In the genomic region with DNA sequence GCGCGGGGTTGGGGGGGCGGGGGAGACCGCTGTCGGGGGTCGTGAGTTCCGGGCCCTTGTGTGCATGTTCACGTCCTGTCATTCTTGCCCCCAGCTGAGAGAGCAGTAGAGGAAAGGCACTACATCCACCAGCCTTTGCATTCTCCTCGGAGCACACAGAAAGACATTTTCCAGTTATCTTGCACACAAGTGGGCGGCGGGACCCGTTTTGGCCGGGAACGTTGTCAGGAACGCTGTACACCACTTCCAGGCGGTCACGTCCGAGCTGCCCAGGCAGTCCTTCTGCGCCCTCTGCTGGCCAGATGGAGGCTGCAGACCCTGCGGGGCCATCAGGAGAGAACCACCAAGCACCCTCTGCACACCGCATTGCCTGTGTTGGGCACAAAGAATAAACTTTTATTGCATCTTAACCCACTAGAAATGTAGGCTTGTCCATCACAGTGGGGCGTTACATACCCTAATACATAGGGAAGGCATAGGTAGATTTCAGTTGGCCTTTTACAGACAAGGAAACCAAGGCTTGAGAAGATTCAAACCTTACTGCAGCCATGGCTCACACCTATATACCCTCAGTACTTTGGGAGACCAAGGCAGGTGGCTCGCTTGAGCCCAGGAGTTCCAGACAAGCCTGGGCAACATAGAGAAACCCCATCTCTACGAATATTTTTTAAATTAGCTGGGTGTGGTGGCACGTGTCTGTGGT, we compare ENCODE assay signal across 8 cellular contexts. TPM values are rescaled to one million over a fixed set of nuclear protein-coding genes. Genes with fewer than 3 reads are reported as not detected.
DNase-seq lines count a peak whose midpoint lies in the region; ATAC-seq and TF ChIP-seq lines count a peak whose summit lies in the region.

No MANE protein-coding gene starts in this region.

- H3K36me3 ChIP-seq in neural progenitor cell: no peaks in the 10 kb centered on the region

- no peak overlapping the region for H3K4me2 ChIP-seq in neural progenitor cell

- no peak overlapping the region for H3K4me3 ChIP-seq in neural progenitor cell

- peaks cover 9% of the 10 kb centered on the region for H3K4me1 Mint-ChIP-seq in activated T-helper 1 cell treated with anti-CD3 and anti-CD28 coated beads, Interleukin-12 subunit alpha, Interleukin-12 subunit beta, Interleukin-2, Interleukin-4 antibody, amounts not matched to agents 30 ng/mL and 10 ng/mL and 1 ng/mL, durations not matched to agents 14 hours and 24 hours and 36 hours (ENCODE audit: low read depth)
- H3K4me1 Mint-ChIP-seq in neural progenitor cell: peaks cover 35% of the 10 kb centered on the region
- H3K4me1 Mint-ChIP-seq in stimulated activated naive CD8-positive, alpha-beta T cell treated with anti-CD3 and anti-CD28 coated beads, Interleukin-15, amount 100 ng/mL, for 72 hours: peaks cover 53% of the 10 kb centered on the region

- no peak overlapping the region for H3K9ac ChIP-seq in neural progenitor cell

- H3F3A ChIP-seq in neural progenitor cell (ENCODE audit: low read depth): peaks cover 45% of the 10 kb centered on the region

- H3K4me3 Mint-ChIP-seq in activated T-helper 1 cell treated with anti-CD3 and anti-CD28 coated beads, Interleukin-12 subunit alpha, Interleukin-12 subunit beta, Interleukin-2, Interleukin-4 antibody, amounts not matched to agents 30 ng/mL and 10 ng/mL and 1 ng/mL, durations not matched to agents 14 hours and 24 hours and 36 hours: no peak overlapping the region
- H3K4me3 Mint-ChIP-seq in neural progenitor cell: peak overlapping the region; percentile 48
- no peak overlapping the region for H3K4me3 Mint-ChIP-seq in stimulated activated naive CD8-positive, alpha-beta T cell treated with anti-CD3 and anti-CD28 coated beads, Interleukin-15, amount 100 ng/mL, for 72 hours

- no peaks in the 10 kb centered on the region for H3K9me3 Mint-ChIP-seq in activated T-helper 1 cell treated with anti-CD3 and anti-CD28 coated beads, Interleukin-12 subunit alpha, Interleukin-12 subunit beta, Interleukin-2, Interleukin-4 antibody, amounts not matched to agents 30 ng/mL and 10 ng/mL and 1 ng/mL, durations not matched to agents 14 hours and 24 hours and 36 hours
- no peaks in the 10 kb centered on the region for H3K9me3 Mint-ChIP-seq in neural progenitor cell
- no peaks in the 10 kb centered on the region for H3K9me3 Mint-ChIP-seq in stimulated activated naive CD8-positive, alpha-beta T cell treated with anti-CD3 and anti-CD28 coated beads, Interleukin-15, amount 100 ng/mL, for 72 hours

- ATAC-seq in stimulated activated naive CD8-positive, alpha-beta T cell treated with anti-CD3 and anti-CD28 coated beads, Interleukin-15, amount 100 ng/mL, for 72 hours: peak; percentile 19
- ATAC-seq in HG03520 (IDR thresholded peaks at IDR 0.05; ENCODE audit: unreplicated experiment): no peak

- no peak overlapping the region for H2AFZ ChIP-seq in neural progenitor cell (replicated peaks)

- H3K9me3 ChIP-seq in neural progenitor cell (ENCODE audit: low read depth): no peaks in the 10 kb centered on the region

- TF ChIP-seq CTCF in LNCAP (IDR thresholded peaks at IDR 0.05): peak; percentile 97
- peak; percentile 96 for TF ChIP-seq CTCF in neural progenitor cell (IDR thresholded peaks at IDR 0.05)

- peaks cover 32% of the 10 kb centered on the region for H3K27me3 ChIP-seq in neural progenitor cell

- H3K27ac ChIP-seq in neural progenitor cell: no peak overlapping the region

- DNase-seq in Daoy (ENCODE audit: low read depth) (peak; percentile 89), RPMI8226 (peak; percentile 81), fibroblast of peridontal ligament (ENCODE audit: extremely low read depth) (peak; percentile 80), neural progenitor cell (ENCODE audit: low spot score) (peak; percentile 93)
- peak; percentile 76 for DNase-seq in activated T-helper 1 cell treated with anti-CD3 and anti-CD28 coated beads, Interleukin-12 subunit alpha, Interleukin-12 subunit beta, Interleukin-2, Interleukin-4 antibody, amounts not matched to agents 30 ng/mL and 10 ng/mL and 1 ng/mL, durations not matched to agents 14 hours and 24 hours and 36 hours (ENCODE audit: low spot score)
- peak; percentile 82 to 84 for DNase-seq in stimulated activated naive CD8-positive, alpha-beta T cell treated with anti-CD3 and anti-CD28 coated beads, Interleukin-15, amount 100 ng/mL, for 72 hours

- intact Hi-C loops in activated T-helper 1 cell treated with anti-CD3 and anti-CD28 coated beads, Interleukin-12 subunit alpha, Interleukin-12 subunit beta, Interleukin-2, Interleukin-4 antibody, amounts not matched to agents 30 ng/mL and 10 ng/mL and 1 ng/mL, durations not matched to agents 14 hours and 24 hours and 36 hours (cut with micrococcal nuclease): loop anchor here (1.0 to 5.0 kb wide), 4 partner anchors 99 to 460 kb away; no protein-coding TSS in a partner anchor

- H4K20me1 ChIP-seq in neural progenitor cell (ENCODE audit: low read depth): peaks cover 8% of the 10 kb centered on the region

- peaks cover 6% of the 10 kb centered on the region for H3K27me3 Mint-ChIP-seq in activated T-helper 1 cell treated with anti-CD3 and anti-CD28 coated beads, Interleukin-12 subunit alpha, Interleukin-12 subunit beta, Interleukin-2, Interleukin-4 antibody, amounts not matched to agents 30 ng/mL and 10 ng/mL and 1 ng/mL, durations not matched to agents 14 hours and 24 hours and 36 hours (ENCODE audit: insufficient read depth)
- H3K27me3 Mint-ChIP-seq in neural progenitor cell (ENCODE audit: insufficient read depth, low read depth): peaks cover 5% of the 10 kb centered on the region
- H3K27me3 Mint-ChIP-seq in stimulated activated naive CD8-positive, alpha-beta T cell treated with anti-CD3 and anti-CD28 coated beads, Interleukin-15, amount 100 ng/mL, for 72 hours: peaks cover 26% of the 10 kb centered on the region

- no peaks in the 10 kb centered on the region for H3K36me3 Mint-ChIP-seq in activated T-helper 1 cell treated with anti-CD3 and anti-CD28 coated beads, Interleukin-12 subunit alpha, Interleukin-12 subunit beta, Interleukin-2, Interleukin-4 antibody, amounts not matched to agents 30 ng/mL and 10 ng/mL and 1 ng/mL, durations not matched to agents 14 hours and 24 hours and 36 hours (ENCODE audit: low read depth)
- H3K36me3 Mint-ChIP-seq in neural progenitor cell: peaks cover 1% of the 10 kb centered on the region

- H3K4me1 ChIP-seq in neural progenitor cell: peaks cover 26% of the 10 kb centered on the region

- no peak overlapping the region for H3K27ac Mint-ChIP-seq in activated T-helper 1 cell treated with anti-CD3 and anti-CD28 coated beads, Interleukin-12 subunit alpha, Interleukin-12 subunit beta, Interleukin-2, Interleukin-4 antibody, amounts not matched to agents 30 ng/mL and 10 ng/mL and 1 ng/mL, durations not matched to agents 14 hours and 24 hours and 36 hours
- H3K27ac Mint-ChIP-seq in neural progenitor cell: peak overlapping the region; percentile 60
- no peak overlapping the region for H3K27ac Mint-ChIP-seq in stimulated activated naive CD8-positive, alpha-beta T cell treated with anti-CD3 and anti-CD28 coated beads, Interleukin-15, amount 100 ng/mL, for 72 hours

- H3K79me2 ChIP-seq in neural progenitor cell (ENCODE audit: low read depth): peaks cover 8% of the 10 kb centered on the region

RNA-seq across cellular contexts. Expression of gene CDKN1C, which starts 2.8 kb away (rescaled TPM):
- 4.9 and 5.1 TPM in 2 replicates for total RNA-seq in Daoy (2014; rRNA removed; shearing (Covaris generic))
- total RNA-seq in activated T-helper 1 cell treated with anti-CD3 and anti-CD28 coated beads, Interleukin-12 subunit alpha, Interleukin-12 subunit beta, Interleukin-2, Interleukin-4 antibody, amounts not matched to agents 30 ng/mL and 10 ng/mL and 1 ng/mL, durations not matched to agents 14 hours and 24 hours and 36 hours: 3.1 and 3.9 TPM in 2 replicates
- 47.8 and 49.3 TPM in 2 replicates for total RNA-seq in neural progenitor cell (ENCODE audit: low replicate concordance)

RNA-seq across cellular contexts. Expression of gene PHLDA2, which starts 40.8 kb away (rescaled TPM):
- total RNA-seq in Daoy (2014; rRNA removed; shearing (Covaris generic)): 3.9 and 6.4 TPM in 2 replicates
- total RNA-seq in activated T-helper 1 cell treated with anti-CD3 and anti-CD28 coated beads, Interleukin-12 subunit alpha, Interleukin-12 subunit beta, Interleukin-2, Interleukin-4 antibody, amounts not matched to agents 30 ng/mL and 10 ng/mL and 1 ng/mL, durations not matched to agents 14 hours and 24 hours and 36 hours: 25.7 and 28.0 TPM in 2 replicates
- total RNA-seq in neural progenitor cell (ENCODE audit: low replicate concordance): not detected in 2 replicates
